In genomic region chrX:85907316-85907715, GRCh38 we compare ENCODE assay signal across 26 cellular contexts.
"Had no signal": no experiment of that assay in that cellular context is flagged by ENCODE, and none has a peak within 500 bp of the region (broad histone marks: within the 10 kb centered on the region; RNA-seq: fewer than 3 reads in every experiment).

No MANE protein-coding gene starts in this region.

- H3K4me3 Mint-ChIP-seq: natural killer cell; stimulated activated effector memory CD8-positive, alpha-beta T cell treated with anti-CD3 and anti-CD28 coated beads, Interleukin-12 subunit alpha, Interleukin-12 subunit beta, amount 100 ng/mL, for 72 hours had no signal

- H3K4me1 Mint-ChIP-seq: stimulated activated effector memory CD8-positive, alpha-beta T cell treated with anti-CD3 and anti-CD28 coated beads, Interleukin-12 subunit alpha, Interleukin-12 subunit beta, amount 100 ng/mL, for 72 hours had no signal

- H3K36me3 Mint-ChIP-seq: natural killer cell had no signal

- ATAC-seq: foreskin keratinocyte; gastroesophageal sphincter; heart left ventricle; left cardiac atrium; left lung; natural killer cell; sciatic nerve; stimulated activated effector memory CD8-positive, alpha-beta T cell treated with anti-CD3 and anti-CD28 coated beads, Interleukin-12 subunit alpha, Interleukin-12 subunit beta, amount 100 ng/mL, for 72 hours had no signal

- H3K27ac Mint-ChIP-seq: natural killer cell; stimulated activated effector memory CD8-positive, alpha-beta T cell treated with anti-CD3 and anti-CD28 coated beads, Interleukin-12 subunit alpha, Interleukin-12 subunit beta, amount 100 ng/mL, for 72 hours had no signal

- H3K36me3 ChIP-seq: esophagus muscularis mucosa, gastroesophageal sphincter, left lung, ovary, stomach, thyroid gland had no signal

- H3K4me1 ChIP-seq: esophagus muscularis mucosa, foreskin keratinocyte, gastroesophageal sphincter, heart left ventricle, left lung, stomach had no signal

- H3K9me3 Mint-ChIP-seq: natural killer cell; stimulated activated effector memory CD8-positive, alpha-beta T cell treated with anti-CD3 and anti-CD28 coated beads, Interleukin-12 subunit alpha, Interleukin-12 subunit beta, amount 100 ng/mL, for 72 hours had no signal

- H3K27ac ChIP-seq: dorsolateral prefrontal cortex, esophagus muscularis mucosa, foreskin keratinocyte, gastroesophageal sphincter, heart left ventricle, hepatocyte, left lung, ovary, stomach, thyroid gland had no signal

- H3K27me3 ChIP-seq: esophagus muscularis mucosa, foreskin keratinocyte, gastroesophageal sphincter, heart left ventricle, hepatocyte, left lung, ovary, stomach, thyroid gland had no signal

- DNase-seq: dorsolateral prefrontal cortex; effector CD8-positive, alpha-beta T cell; foreskin keratinocyte; heart left ventricle; left cardiac atrium; left lung; mesendoderm; midbrain; natural killer cell; occipital lobe; ovary; stimulated activated CD4-positive, alpha-beta T cell treated with anti-CD3 and anti-CD28 coated beads, Interleukin-12 subunit alpha, Interleukin-12 subunit beta, amount 100 ng/mL, for 4 hours; stimulated activated CD4-positive, alpha-beta T cell treated with anti-CD3 and anti-CD28 coated beads, Interleukin-1b, Interleukin-23, amount 100 ng/mL, for 48 hours; stimulated activated CD4-positive, alpha-beta T cell treated with anti-CD3 and anti-CD28 coated beads, Interleukin-4, amount 100 ng/mL, for 24 hours; stimulated activated naive CD4-positive, alpha-beta T cell treated with Interleukin-2 at 50 U/mL for 16 hours; stomach; thyroid gland; trophoblast cell had no signal

- FAIRE-seq: endothelial cell of umbilical vein, islet of Langerhans had no signal

- H3K4me3 ChIP-seq: dorsolateral prefrontal cortex, esophagus muscularis mucosa, gastroesophageal sphincter, heart left ventricle, hepatocyte, left lung, ovary, smooth muscle cell, stomach, thyroid gland had no signal

- H3K9me3 ChIP-seq: esophagus muscularis mucosa, gastroesophageal sphincter, heart left ventricle, left lung, ovary, stomach, thyroid gland had no signal

- H3K4me2 ChIP-seq: hepatocyte, smooth muscle cell had no signal
